ENCODE assay signal across 11 cellular contexts in genomic region chr9:81628897-81629296, GRCh38.
"Had no signal": no experiment of that assay in that cellular context is flagged by ENCODE, and none has a peak within 500 bp of the region (broad histone marks: within the 10 kb centered on the region; RNA-seq: fewer than 3 reads in every experiment).

No MANE protein-coding gene starts in this region.

- H3K27ac ChIP-seq: ascending aorta, dorsolateral prefrontal cortex, esophagus muscularis mucosa, pancreas, sigmoid colon, spleen had no signal

- H3K4me3 ChIP-seq: ascending aorta, dorsolateral prefrontal cortex, esophagus muscularis mucosa, pancreas, sigmoid colon, spleen had no signal

- H3K27me3 ChIP-seq: ascending aorta, dorsolateral prefrontal cortex, esophagus muscularis mucosa, pancreas, sigmoid colon, spleen had no signal

- H3K9me3 ChIP-seq: ascending aorta, esophagus muscularis mucosa, pancreas, sigmoid colon, spleen had no signal

- DNase-seq: activated CD4-positive, CD25-positive, alpha-beta regulatory T cell treated with anti-CD3 and anti-CD28 coated beads, Interleukin-2, amount 50 U/mL, for 72 hours; activated naive CD4-positive, alpha-beta T cell; activated naive CD8-positive, alpha-beta T cell treated with anti-CD3 and anti-CD28 coated beads, Interleukin-2, amount 50 U/mL, for 24 hours; dorsolateral prefrontal cortex; naive B cell; pancreas; sigmoid colon; spleen; stimulated activated naive CD8-positive, alpha-beta T cell treated with anti-CD3 and anti-CD28 coated beads, Interleukin-15, amount 100 ng/mL, for 72 hours had no signal

- ATAC-seq: activated naive CD8-positive, alpha-beta T cell treated with anti-CD3 and anti-CD28 coated beads, Interleukin-2, amount 50 U/mL, for 24 hours; stimulated activated naive CD8-positive, alpha-beta T cell treated with anti-CD3 and anti-CD28 coated beads, Interleukin-15, amount 100 ng/mL, for 72 hours had no signal

- FAIRE-seq: pancreas had no signal
